ENCODE assay signal across 8 cellular contexts in the genomic region with DNA sequence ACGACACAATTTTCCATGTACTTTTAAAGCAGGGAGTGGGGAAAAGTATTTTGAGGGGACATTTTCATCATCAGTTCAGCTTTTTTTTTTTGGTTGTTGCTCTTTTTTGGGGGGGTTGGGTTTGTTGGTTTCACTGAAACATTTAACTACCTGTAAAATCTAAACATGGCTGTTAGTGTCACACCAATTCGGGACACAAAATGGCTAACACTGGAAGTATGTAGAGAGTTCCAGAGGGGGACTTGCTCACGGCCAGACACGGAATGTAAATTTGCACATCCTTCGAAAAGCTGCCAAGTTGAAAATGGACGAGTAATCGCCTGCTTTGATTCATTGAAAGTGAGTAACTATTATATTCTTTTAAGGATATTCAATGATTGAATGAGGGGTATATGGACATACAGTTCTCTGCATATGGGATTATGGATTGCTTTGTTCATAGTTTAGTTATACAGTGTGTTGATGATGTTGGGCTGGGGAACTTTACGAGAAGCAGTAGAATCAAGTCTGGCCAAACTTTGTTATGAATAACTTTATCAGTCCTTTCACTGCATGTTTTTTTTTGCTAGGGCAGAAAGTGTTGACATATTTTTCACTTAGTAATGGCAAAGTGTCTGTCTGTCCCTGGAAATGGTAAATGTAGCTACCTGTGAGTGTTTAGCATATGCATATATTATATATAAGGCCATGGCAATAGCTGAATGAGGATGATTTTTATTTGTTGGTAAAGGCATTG. TPM values are rescaled to one million over a fixed set of nuclear protein-coding genes. Genes with fewer than 3 reads are reported as not detected.
A peak's percentile ranks its signal among the peaks of the same experiment; 100 is the strongest.
DNase-seq lines count a peak whose midpoint lies in the region; ATAC-seq and TF ChIP-seq lines count a peak whose summit lies in the region.

No MANE protein-coding gene starts in this region.

- H3K9me3 Mint-ChIP-seq in activated naive CD8-positive, alpha-beta T cell (ENCODE audit: low read depth): no peaks in the 10 kb centered on the region
- no peaks in the 10 kb centered on the region for H3K9me3 Mint-ChIP-seq in memory B cell

- no peak for TF ChIP-seq CTCF in right atrium auricular region (IDR thresholded peaks at IDR 0.05)
- no peak for TF ChIP-seq CTCF in lower leg skin (IDR thresholded peaks at IDR 0.05)

- WGBS in aorta, 2 donors: 26 to 32% methylated on average over 8 of the region's 8 CpGs
- 50 to 58% methylated on average over 8 of the region's 8 CpGs for WGBS in lower leg skin, 2 donors

- H3K27me3 ChIP-seq in right atrium auricular region: no peaks in the 10 kb centered on the region
- H3K27me3 ChIP-seq in aorta (ENCODE audit: control insufficient read depth in 1 of 2, insufficient read depth in 2 of 2, low read length in 1 of 2): no peaks in the 10 kb centered on the region

- H3K4me1 Mint-ChIP-seq in activated naive CD8-positive, alpha-beta T cell (ENCODE audit: low read depth): peaks cover 91% of the 10 kb centered on the region
- peaks cover 56% of the 10 kb centered on the region for H3K4me1 Mint-ChIP-seq in memory B cell

- intact Hi-C loops in Right ventricle myocardium superior (cut with DNase I) (no loop called here), aorta (cut with DNase I) (no loop called here), lower leg skin (cut with DNase I; ENCODE audit: low total_unique reads) (no loop called here), head of caudate nucleus (cut with DNase I) (loop anchor here (5.0 kb wide), 1 partner anchor 82 kb away; no protein-coding TSS in a partner anchor)

- H3K4me3 Mint-ChIP-seq in activated naive CD8-positive, alpha-beta T cell: peak overlapping the region; percentile 78
- H3K4me3 Mint-ChIP-seq in memory B cell: peak overlapping the region; percentile 12

- no peak for ATAC-seq in Right ventricle myocardium superior (ENCODE audit: poor library complexity)
- ATAC-seq in memory B cell (ENCODE audit: low read depth): no peak
- no peak for ATAC-seq in aorta (ENCODE audit: low FRiP score)

- peaks cover 16% of the 10 kb centered on the region for H3K36me3 ChIP-seq in right atrium auricular region
- peaks cover 0 to 3% of the 10 kb centered on the region in 2 donors for H3K36me3 ChIP-seq in aorta (ENCODE audit: control insufficient read depth in 1 of 2, insufficient read depth in 2 of 2, low read length in 1 of 2)

- H3K27ac Mint-ChIP-seq in activated naive CD8-positive, alpha-beta T cell: peak overlapping the region; percentile 96
- H3K27ac Mint-ChIP-seq in memory B cell: peak overlapping the region; percentile 87

- H3K9me3 ChIP-seq in right atrium auricular region: no peaks in the 10 kb centered on the region
- no peaks in the 10 kb centered on the region for H3K9me3 ChIP-seq in aorta (ENCODE audit: control insufficient read depth, low read length)

- no peak for TF ChIP-seq POLR2A in lower leg skin (IDR thresholded peaks at IDR 0.05)

- no peaks in the 10 kb centered on the region for H3K27me3 Mint-ChIP-seq in activated naive CD8-positive, alpha-beta T cell
- no peaks in the 10 kb centered on the region for H3K27me3 Mint-ChIP-seq in memory B cell

- H3K4me1 ChIP-seq in right atrium auricular region (peaks cover 0 to 91% of the 10 kb centered on the region in 2 donors), aorta (ENCODE audit: control insufficient read depth in 1 of 2, insufficient read depth in 2 of 2, low read length in 2 of 2) (peaks cover 8 to 26% of the 10 kb centered on the region in 2 donors)

- DNase-seq in right atrium auricular region (ENCODE audit: low spot score) (no peak), Right ventricle myocardium superior (no peak), memory B cell (ENCODE audit: low spot score in 2 of 2) (no peak), aorta (no peak), lower leg skin (ENCODE audit: low spot score in 2 of 2) (no peak), head of caudate nucleus (no peak), hepatic stellate cell (ENCODE audit: low spot score) (no peak)

- H3K4me3 ChIP-seq in right atrium auricular region (peak overlapping the region; percentile 29 to 39), aorta (ENCODE audit: low read length in 2 of 2) (peak overlapping the region; percentile 58 to 64), lower leg skin (ENCODE audit: low read depth, poor library complexity, severe bottlenecking) (no peak overlapping the region)

- peaks cover 11% of the 10 kb centered on the region for H3K36me3 Mint-ChIP-seq in activated naive CD8-positive, alpha-beta T cell
- peaks cover 13% of the 10 kb centered on the region for H3K36me3 Mint-ChIP-seq in memory B cell

- peak overlapping the region; percentile 79 to 85 for H3K27ac ChIP-seq in right atrium auricular region
- H3K27ac ChIP-seq in aorta (ENCODE audit: low read depth in 1 of 2, low read length in 2 of 2): peak overlapping the region; percentile 48 to 82

RNA-seq across cellular contexts. Expression of a gene that starts 31.5 kb away (rescaled TPM):
- total RNA-seq in right atrium auricular region (100 to 1,000 TPM; 199 to 327 TPM), Right ventricle myocardium superior (182 TPM), aorta (100 to 1,000 TPM; 485 to 689 TPM), lower leg skin (100 to 1,000 TPM; 152 to 286 (median 228) TPM)
- polyA plus RNA-seq in aorta: 100 to 1,000 TPM; 141 to 182 TPM
